Comparison of ENCODE assay signal across 27 cellular contexts in genomic region chrX:53255738-53256191, GRCh38. TPM values are rescaled to one million over a fixed set of nuclear protein-coding genes. Genes with fewer than 3 reads are reported as not detected.
"Had no signal": no experiment of that assay in that cellular context is flagged by ENCODE, and none has a peak within 500 bp of the region (broad histone marks: within the 10 kb centered on the region; RNA-seq: fewer than 3 reads in every experiment).

No MANE protein-coding gene starts in this region.

- DNase-seq: activated B cell treated with CpG ODN at 0.5 μM for 24 hours; activated CD4-positive, alpha-beta T cell treated with anti-CD3 and anti-CD28 coated beads, Interleukin-2, amount 50 U/mL, for 1 hour; activated CD8-positive, alpha-beta memory T cell treated with anti-CD3 and anti-CD28 coated beads, Interleukin-2, amount 10 ng/mL, durations not matched to agents 7 days and 5 days; activated CD8-positive, alpha-beta T cell treated with anti-CD3 and anti-CD28 coated beads, Interleukin-2, amount 10 ng/mL, durations not matched to agents 7 days and 5 days; activated naive CD4-positive, alpha-beta T cell; activated T-cell treated with anti-CD3 and anti-CD28 coated beads, Interleukin-2, amount 50 U/mL, for 48 hours; cerebellar nuclear complex; colonic mucosa; effector memory CD8-positive, alpha-beta T cell; esophagus squamous epithelium; foreskin melanocyte; heart right ventricle; left lung; mucosa of descending colon; ovary; stimulated activated CD4-positive, alpha-beta T cell treated with anti-CD3 and anti-CD28 coated beads, Interleukin-15, amount 100 ng/mL, for 24 hours; stimulated activated naive CD4-positive, alpha-beta T cell; tibial artery; upper lobe of right lung had no signal

- H3K27ac ChIP-seq: breast epithelium, colonic mucosa, esophagus squamous epithelium, heart right ventricle, left lung, neutrophil, ovary, prostate gland, suprapubic skin, tibial artery, upper lobe of right lung had no signal

- H3K4me3 ChIP-seq: breast epithelium, colonic mucosa, esophagus squamous epithelium, heart right ventricle, left lung, lung, mucosa of descending colon, ovary, prostate gland, smooth muscle cell, suprapubic skin, tibial artery, upper lobe of right lung had no signal

- H3K36me3 ChIP-seq: breast epithelium, colonic mucosa, left lung, neutrophil, ovary, prostate gland, suprapubic skin, upper lobe of right lung had no signal

- FAIRE-seq: islet of Langerhans had no signal

- ATAC-seq: activated CD8-positive, alpha-beta memory T cell treated with anti-CD3 and anti-CD28 coated beads, Interleukin-2, amount 10 ng/mL, durations not matched to agents 7 days and 5 days; activated CD8-positive, alpha-beta T cell treated with anti-CD3 and anti-CD28 coated beads, Interleukin-2, amount 10 ng/mL, durations not matched to agents 7 days and 5 days; activated naive CD4-positive, alpha-beta T cell treated with anti-CD3 and anti-CD28 coated beads, Interleukin-2, amount 50 U/mL, for 72 hours; effector memory CD8-positive, alpha-beta T cell; left lung; upper lobe of right lung had no signal

- H3K9me3 ChIP-seq: breast epithelium, colonic mucosa, esophagus squamous epithelium, heart right ventricle, left lung, mucosa of descending colon, neutrophil, ovary, prostate gland, suprapubic skin, tibial artery, upper lobe of right lung had no signal

- H3K4me1 ChIP-seq: breast epithelium, colonic mucosa, esophagus squamous epithelium, heart right ventricle, left lung, prostate gland, suprapubic skin, tibial artery, upper lobe of right lung had no signal

- H3K27me3 ChIP-seq: colonic mucosa, esophagus squamous epithelium, neutrophil, ovary, suprapubic skin, tibial artery, upper lobe of right lung had no signal

- H3K4me2 ChIP-seq: smooth muscle cell had no signal

RNA-seq across cellular contexts. Expression of gene IQSEC2, which starts 25.6 kb away (rescaled TPM):
- total RNA-seq: activated CD8-positive, alpha-beta T cell treated with anti-CD3 and anti-CD28 coated beads, Interleukin-2, amount 10 ng/mL, durations not matched to agents 7 days and 5 days had no signal
